Comparison of ENCODE assay signal across 1 cellular context in genomic region chr1:37859507-37860345, GRCh38.
TF ChIP-seq lines count a peak whose summit lies in the region.

TSS of gene MTF1 (minus strand) at chr1:37859592. CDS start at chr1:37857658, 1,934 bp downstream.

TF ChIP-seq in HepG2, 621 proteins besides CTCF, POLR2A, EP300 and RAD21 (continued from another document and continues in another):
- TF ChIP-seq STAT6 (CRISPR knock-in tag; IDR thresholded peaks at IDR 0.05; ENCODE audit: borderline replicate concordance) (peak; percentile 68; the same call in 1 of the 2 replicates), ZFX (CRISPR knock-in tag; IDR thresholded peaks at IDR 0.05; ENCODE audit: low read depth) (peak; percentile 78), REXO4 (CRISPR knock-in tag; IDR thresholded peaks at IDR 0.05; ENCODE audit: borderline replicate concordance) (no peak), SP140L (CRISPR knock-in tag; IDR thresholded peaks at IDR 0.05; ENCODE audit: borderline replicate concordance) (no peak), DPF2 (CRISPR knock-in tag; IDR thresholded peaks at IDR 0.05; ENCODE audit: borderline replicate concordance, low read depth) (no peak), THAP8 (CRISPR knock-in tag; IDR thresholded peaks at IDR 0.05; ENCODE audit: borderline replicate concordance) (no peak), ERF (CRISPR knock-in tag; IDR thresholded peaks at IDR 0.05) (no peak), ZNF34 (CRISPR knock-in tag; IDR thresholded peaks at IDR 0.05; ENCODE audit: borderline replicate concordance) (no peak; the same call in 1 of the 2 replicates), ZNF646 (CRISPR knock-in tag; IDR thresholded peaks at IDR 0.05) (no peak), ELK4 (CRISPR knock-in tag; IDR thresholded peaks at IDR 0.05; ENCODE audit: borderline replicate concordance) (no peak), SIX1 (CRISPR knock-in tag; IDR thresholded peaks at IDR 0.05; ENCODE audit: borderline replicate concordance) (no peak), ZNF382 (CRISPR knock-in tag; IDR thresholded peaks at IDR 0.05; ENCODE audit: borderline replicate concordance) (no peak), CENPX (CRISPR knock-in tag; IDR thresholded peaks at IDR 0.05) (no peak), YEATS2 (CRISPR knock-in tag; IDR thresholded peaks at IDR 0.05; ENCODE audit: borderline replicate concordance) (peak; percentile 93), ZNF776 (CRISPR knock-in tag; IDR thresholded peaks at IDR 0.05) (peak; percentile 50; the same call in 1 of the 2 replicates), ZNF33A (CRISPR knock-in tag; IDR thresholded peaks at IDR 0.05; ENCODE audit: borderline replicate concordance) (no peak), ZNF614 (CRISPR knock-in tag; IDR thresholded peaks at IDR 0.05; ENCODE audit: borderline replicate concordance) (0 out of 2 replicates have a peak, but pooled peaks have one; percentile 23), ZBTB8A (CRISPR knock-in tag; IDR thresholded peaks at IDR 0.05; ENCODE audit: borderline replicate concordance, low read depth) (no peak), PCBP1 (IDR thresholded peaks at IDR 0.05; ENCODE audit: borderline replicate concordance, low read depth, low read length) (peak; percentile 26; the same call in 1 of the 2 replicates), ZNF615 (CRISPR knock-in tag; IDR thresholded peaks at IDR 0.05; ENCODE audit: borderline replicate concordance) (peak; percentile 58; the same call in 1 of the 2 replicates), ZNF253 (CRISPR knock-in tag; IDR thresholded peaks at IDR 0.05; ENCODE audit: borderline replicate concordance) (peak; percentile 11; the same call in 1 of the 2 replicates), ZNF3 (CRISPR knock-in tag; IDR thresholded peaks at IDR 0.05) (no peak), POLR2G (IDR thresholded peaks at IDR 0.05; ENCODE audit: low read depth, low read length) (peak; percentile 97), ZNF263 (CRISPR knock-in tag; IDR thresholded peaks at IDR 0.05) (no peak), SNAPC2 (CRISPR knock-in tag; IDR thresholded peaks at IDR 0.05) (peak; percentile 57; the same call in 1 of the 2 replicates), DRAP1 (CRISPR knock-in tag; IDR thresholded peaks at IDR 0.05) (peak; percentile 73; the same call in 1 of the 2 replicates), CBX2 (IDR thresholded peaks at IDR 0.05; ENCODE audit: low read depth, low read length) (no peak), CBX2 (CRISPR knock-in tag; IDR thresholded peaks at IDR 0.05; ENCODE audit: low read depth) (no peak), YY1 (IDR thresholded peaks at IDR 0.05; ENCODE audit: insufficient read depth, insufficient replicate concordance, low read depth, low read length) (peak; percentile 86), ZNF17 (CRISPR knock-in tag; IDR thresholded peaks at IDR 0.05) (no peak), MTF1 (CRISPR knock-in tag; IDR thresholded peaks at IDR 0.05) (no peak), PLSCR1 (CRISPR knock-in tag; IDR thresholded peaks at IDR 0.05; ENCODE audit: borderline replicate concordance) (no peak), ZNF20 (CRISPR knock-in tag; IDR thresholded peaks at IDR 0.05) (no peak), RCOR2 (CRISPR knock-in tag; IDR thresholded peaks at IDR 0.05) (no peak), ZNF784 (CRISPR knock-in tag; IDR thresholded peaks at IDR 0.05; ENCODE audit: borderline replicate concordance) (no peak), HDAC6 (IDR thresholded peaks at IDR 0.05; ENCODE audit: low read depth, low read length) (no peak), ZBTB21 (CRISPR knock-in tag; IDR thresholded peaks at IDR 0.05) (no peak), ZNF556 (CRISPR knock-in tag; IDR thresholded peaks at IDR 0.05; ENCODE audit: borderline replicate concordance) (peak; percentile 59; the same call in 1 of the 2 replicates), RARA (CRISPR knock-in tag; IDR thresholded peaks at IDR 0.05) (peak; percentile 28; the same call in 1 of the 2 replicates), RAD51 (IDR thresholded peaks at IDR 0.05; ENCODE audit: borderline replicate concordance) (no peak), ZBTB3 (CRISPR knock-in tag; IDR thresholded peaks at IDR 0.05; ENCODE audit: borderline replicate concordance, low read depth) (no peak), SP1 (IDR thresholded peaks at IDR 0.05) (no peak), SP1 (CRISPR knock-in tag; IDR thresholded peaks at IDR 0.05) (peak; percentile 68), YEATS4 (CRISPR knock-in tag; IDR thresholded peaks at IDR 0.05; ENCODE audit: borderline replicate concordance) (peak; percentile 82), KAT2B (IDR thresholded peaks at IDR 0.05; ENCODE audit: borderline replicate concordance, low read depth, low read length) (no peak), ADNP (CRISPR knock-in tag; IDR thresholded peaks at IDR 0.05) (no peak; the same call in 1 of the 2 replicates), ZNF329 (CRISPR knock-in tag; IDR thresholded peaks at IDR 0.05; ENCODE audit: low read depth) (no peak), CSRNP1 (CRISPR knock-in tag; IDR thresholded peaks at IDR 0.05) (0 out of 2 replicates have a peak, but pooled peaks have one; percentile 59), PITX1 (CRISPR knock-in tag; IDR thresholded peaks at IDR 0.05) (no peak), GATAD2A (CRISPR knock-in tag; IDR thresholded peaks at IDR 0.05) (no peak), ZBTB42 (CRISPR knock-in tag; IDR thresholded peaks at IDR 0.05) (peak; percentile 59; the same call in 1 of the 2 replicates), ZNF550 (CRISPR knock-in tag; IDR thresholded peaks at IDR 0.05; ENCODE audit: borderline replicate concordance) (no peak), ZNF552 (CRISPR knock-in tag; IDR thresholded peaks at IDR 0.05; ENCODE audit: borderline replicate concordance) (no peak; the same call in 1 of the 2 replicates), HNRNPL (IDR thresholded peaks at IDR 0.05; ENCODE audit: low read depth, low read length) (0 out of 2 replicates have a peak, but pooled peaks have one; percentile 67), HNRNPUL1 (IDR thresholded peaks at IDR 0.05; ENCODE audit: low read depth, low read length) (no peak)
